In genomic region chr7:42831051-42831952, GRCh38 we compare ENCODE assay signal across 8 cellular contexts.
DNase-seq lines count a peak whose midpoint lies in the region; ATAC-seq and TF ChIP-seq lines count a peak whose summit lies in the region.

No MANE protein-coding gene starts in this region.

- POLR2A ChIA-PET in Panc1 (lab: Charles Lee): interaction anchor here (0.6 kb wide), 1 partner anchor 474 kb away, joined by 3 read pairs; no protein-coding TSS in a partner anchor

- no peaks in the 10 kb centered on the region for H3K4me1 ChIP-seq in Panc1 (ENCODE audit: control insufficient read depth, insufficient read depth, low read length)

- TF ChIP-seq CTCF in GM10266 (IDR thresholded peaks at IDR 0.05; ENCODE audit: control insufficient read depth, insufficient read depth, low read depth, missing control alignments) (peak; percentile 34), Panc1 (IDR thresholded peaks at IDR 0.05) (peak; percentile 80), fibroblast of mammary gland (conservative IDR thresholded peaks at IDR 0.05; ENCODE audit: control insufficient read depth, insufficient read depth, low read depth, low read length) (peak; percentile 81)

- DNase-seq in GM10266 (ENCODE audit: extremely low spot score) (no peak), Panc1 (ENCODE audit: low read depth, low spot score) (no peak), fibroblast of mammary gland (ENCODE audit: low read depth) (peak; percentile 56), non-pigmented ciliary epithelial cell (ENCODE audit: low read depth) (peak; percentile 18), GF-D8 (lab: John Stamatoyannopoulos, UW) (no peak), NCI-H2196 (lab: John Stamatoyannopoulos, UW; ENCODE audit: unreplicated experiment) (no peak), activated T-cell treated with anti-CD3 and anti-CD28 coated beads for 4 hours (no peak)

- H3K27me3 ChIP-seq in Panc1 (ENCODE audit: control insufficient read depth, insufficient read depth, low read length): peaks cover 4% of the 10 kb centered on the region

- no peaks in the 10 kb centered on the region for H3K9me3 ChIP-seq in Panc1 (ENCODE audit: control insufficient read depth, insufficient read depth, low read depth, low read length)

- H3K4me3 ChIP-seq in Panc1 (ENCODE audit: low read depth in 2 of 2, low read length in 2 of 2): no peak overlapping the region
- no peak overlapping the region for H3K4me3 ChIP-seq in fibroblast of mammary gland (ENCODE audit: control insufficient read depth, low read depth, low read length)

- BruUV-seq in Panc1 (replicated peaks; lab: Mats Ljungman, UMichigan): no TSS peak

- no peak overlapping the region for H3K27ac ChIP-seq in Panc1 (ENCODE audit: low read length)

- H3K36me3 ChIP-seq in Panc1 (ENCODE audit: control insufficient read depth, insufficient read depth, low read length): no peaks in the 10 kb centered on the region

- in situ Hi-C loops in Panc1 (cut with HindIII; ENCODE audit: low pct_unique_long_range_greater_than_20kb, low sequenced_read_pairs): no loop called here

- ATAC-seq in Panc1 (peak; percentile 86), GM21447 (IDR thresholded peaks at IDR 0.05; ENCODE audit: unreplicated experiment) (no peak)

- intact Hi-C loops in Panc1 (cut with micrococcal nuclease; ENCODE audit: unreplicated experiment): loop anchor here (2.0 to 10.0 kb wide), 2 partner anchors 557 to 891 kb away; no protein-coding TSS in a partner anchor

- CTCF ChIA-PET in Panc1 (lab: Charles Lee): interaction anchor here (0.5 to 1.4 kb wide), 4 partner anchors 94 to 891 kb away, joined by 3 to 8 read pairs (median 4); no protein-coding TSS in a partner anchor

Comparison
In these comparisons a context has a peak if more than half of its experiments do, and no peak if none do; other contexts are left out.
1. DNase-seq: peak in fibroblast of mammary gland (single experiment) and non-pigmented ciliary epithelial cell (single experiment); none in GM10266 (single experiment), Panc1 (single experiment), GF-D8 (single experiment), NCI-H2196 (single experiment) and activated T-cell treated with anti-CD3 and anti-CD28 coated beads for 4 hours (single experiment).
2. Peak in every context shown above with its lines, with median percentiles within 50 percentile points of each other: CTCF ChIP-seq.